ENCODE assay signal across 17 cellular contexts in genomic region chr10:62085821-62086220, GRCh38.
DNase-seq lines count a peak whose midpoint lies in the region; ATAC-seq and TF ChIP-seq lines count a peak whose summit lies in the region.
"Had no signal": no experiment of that assay in that cellular context is flagged by ENCODE, and none has a peak within 500 bp of the region (broad histone marks: within the 10 kb centered on the region; RNA-seq: fewer than 3 reads in every experiment).

No MANE protein-coding gene starts in this region.

- H3K9me3 Mint-ChIP-seq in activated T-helper 2 cell treated with anti-CD3 and anti-CD28 coated beads, Interferon-gamma antibody, Interleukin-2, Interleukin-4, amounts not matched to agents 10 μg/mL and 5 μg/mL and 100 μg/mL, durations not matched to agents 14 hours and 24 hours and 36 hours = no peaks in the 10 kb centered on the region
- H3K9me3 Mint-ChIP-seq in natural killer cell treated with Interleukin-12 subunit alpha and Interleukin-12 subunit beta and Interleukin-15 and Interleukin-18, amount 100 ng/mL, for 72 hours = no peaks in the 10 kb centered on the region

- peak overlapping the region; percentile 78 for H3K27ac Mint-ChIP-seq in activated T-helper 2 cell treated with anti-CD3 and anti-CD28 coated beads, Interferon-gamma antibody, Interleukin-2, Interleukin-4, amounts not matched to agents 10 μg/mL and 5 μg/mL and 100 μg/mL, durations not matched to agents 14 hours and 24 hours and 36 hours
- peak overlapping the region; percentile 82 to 92 for H3K27ac Mint-ChIP-seq in natural killer cell treated with Interleukin-12 subunit alpha and Interleukin-12 subunit beta and Interleukin-15 and Interleukin-18, amount 100 ng/mL, for 72 hours

- H3K27me3 Mint-ChIP-seq in activated T-helper 2 cell treated with anti-CD3 and anti-CD28 coated beads, Interferon-gamma antibody, Interleukin-2, Interleukin-4, amounts not matched to agents 10 μg/mL and 5 μg/mL and 100 μg/mL, durations not matched to agents 14 hours and 24 hours and 36 hours (ENCODE audit: low read depth) = no peaks in the 10 kb centered on the region
- H3K27me3 Mint-ChIP-seq in natural killer cell treated with Interleukin-12 subunit alpha and Interleukin-12 subunit beta and Interleukin-15 and Interleukin-18, amount 100 ng/mL, for 72 hours = no peaks in the 10 kb centered on the region

- H3K36me3 ChIP-seq in left ventricle myocardium inferior = peaks cover 40% of the 10 kb centered on the region

- H3K9me3 ChIP-seq in left ventricle myocardium inferior (replicated peaks) = no peaks in the 10 kb centered on the region

- peak overlapping the region; percentile 86 for H3K27ac ChIP-seq in left ventricle myocardium inferior (replicated peaks)

- no peak for TF ChIP-seq CTCF in left ventricle myocardium inferior (IDR thresholded peaks at IDR 0.05; ENCODE audit: borderline replicate concordance)

- no peaks in the 10 kb centered on the region for H3K27me3 ChIP-seq in left ventricle myocardium inferior (ENCODE audit: low read depth)
- H3K27me3 ChIP-seq: foreskin keratinocyte had no signal

- peaks cover 56% of the 10 kb centered on the region for H3K4me1 Mint-ChIP-seq in activated T-helper 2 cell treated with anti-CD3 and anti-CD28 coated beads, Interferon-gamma antibody, Interleukin-2, Interleukin-4, amounts not matched to agents 10 μg/mL and 5 μg/mL and 100 μg/mL, durations not matched to agents 14 hours and 24 hours and 36 hours (ENCODE audit: low read depth)
- H3K4me1 Mint-ChIP-seq in natural killer cell treated with Interleukin-12 subunit alpha and Interleukin-12 subunit beta and Interleukin-15 and Interleukin-18, amount 100 ng/mL, for 72 hours (ENCODE audit: low read depth in 2 of 2) = peaks cover 47 to 49% of the 10 kb centered on the region in 2 donors

- ATAC-seq in natural killer cell treated with Interleukin-12 subunit alpha and Interleukin-12 subunit beta and Interleukin-15 and Interleukin-18, amount 100 ng/mL, for 72 hours = no peak
- ATAC-seq in GM21529 (IDR thresholded peaks at IDR 0.05; ENCODE audit: unreplicated experiment) = no peak
- ATAC-seq in HG02970 (IDR thresholded peaks at IDR 0.05; ENCODE audit: low FRiP score, unreplicated experiment) = no peak
- ATAC-seq: foreskin keratinocyte had no signal

- peaks cover 83% of the 10 kb centered on the region for H3K36me3 Mint-ChIP-seq in activated T-helper 2 cell treated with anti-CD3 and anti-CD28 coated beads, Interferon-gamma antibody, Interleukin-2, Interleukin-4, amounts not matched to agents 10 μg/mL and 5 μg/mL and 100 μg/mL, durations not matched to agents 14 hours and 24 hours and 36 hours (ENCODE audit: low read depth)
- H3K36me3 Mint-ChIP-seq in natural killer cell treated with Interleukin-12 subunit alpha and Interleukin-12 subunit beta and Interleukin-15 and Interleukin-18, amount 100 ng/mL, for 72 hours = peaks cover 26% of the 10 kb centered on the region

- intact Hi-C loops in left ventricle myocardium inferior (cut with micrococcal nuclease) (no loop called here), cardiac septum (cut with DNase I) (no loop called here)
- intact Hi-C loops in activated T-helper 2 cell treated with anti-CD3 and anti-CD28 coated beads, Interferon-gamma antibody, Interleukin-2, Interleukin-4, amounts not matched to agents 10 μg/mL and 5 μg/mL and 100 μg/mL, durations not matched to agents 14 hours and 24 hours and 36 hours (cut with micrococcal nuclease) = loop anchor here (2.0 kb wide), 1 partner anchor 21 kb away; no protein-coding TSS in a partner anchor

- H3K4me3 ChIP-seq in left ventricle myocardium inferior = no peak overlapping the region

- DNase-seq in left ventricle myocardium inferior = no peak
- DNase-seq in cardiac septum (ENCODE audit: low spot score) = no peak
- no peak for DNase-seq in activated T-helper 2 cell treated with anti-CD3 and anti-CD28 coated beads, Interferon-gamma antibody, Interleukin-2, Interleukin-4, amounts not matched to agents 10 μg/mL and 5 μg/mL and 100 μg/mL, durations not matched to agents 14 hours and 24 hours and 36 hours (ENCODE audit: low spot score)
- DNase-seq in natural killer cell treated with Interleukin-12 subunit alpha and Interleukin-12 subunit beta and Interleukin-15 and Interleukin-18, amount 100 ng/mL, for 72 hours (ENCODE audit: low spot score) = no peak
- no peak for DNase-seq in NCI-H510A treated with DMSO at 0.1 percent for 48 hours (lab: John Stamatoyannopoulos, UW)
- DNase-seq in DMS114 treated with DMSO at 0.1 percent for 48 hours (lab: John Stamatoyannopoulos, UW; ENCODE audit: unreplicated experiment) = no peak
- DNase-seq: activated CD8-positive, alpha-beta memory T cell treated with anti-CD3 and anti-CD28 coated beads, Interleukin-2, amount 50 U/mL, for 48 hours; AML-193; anterior cingulate cortex; foreskin keratinocyte; H7; Karpas-422; NCI-H1105 treated with DMSO at 0.1 percent for 48 hours; stimulated activated CD4-positive, alpha-beta T cell treated with anti-CD3 and anti-CD28 coated beads, Interleukin-12 subunit alpha, Interleukin-12 subunit beta, amount 100 ng/mL, for 4 hours; stimulated activated naive CD4-positive, alpha-beta T cell treated with Interleukin-2 at 50 U/mL for 16 hours had no signal

- no peak overlapping the region for H3K4me3 Mint-ChIP-seq in activated T-helper 2 cell treated with anti-CD3 and anti-CD28 coated beads, Interferon-gamma antibody, Interleukin-2, Interleukin-4, amounts not matched to agents 10 μg/mL and 5 μg/mL and 100 μg/mL, durations not matched to agents 14 hours and 24 hours and 36 hours (ENCODE audit: low read depth)
- peak overlapping the region; percentile 41 for H3K4me3 Mint-ChIP-seq in natural killer cell treated with Interleukin-12 subunit alpha and Interleukin-12 subunit beta and Interleukin-15 and Interleukin-18, amount 100 ng/mL, for 72 hours

- H3K4me1 ChIP-seq in left ventricle myocardium inferior = peaks cover 49% of the 10 kb centered on the region
